ENCODE assay signal across 18 cellular contexts in the genomic region with DNA sequence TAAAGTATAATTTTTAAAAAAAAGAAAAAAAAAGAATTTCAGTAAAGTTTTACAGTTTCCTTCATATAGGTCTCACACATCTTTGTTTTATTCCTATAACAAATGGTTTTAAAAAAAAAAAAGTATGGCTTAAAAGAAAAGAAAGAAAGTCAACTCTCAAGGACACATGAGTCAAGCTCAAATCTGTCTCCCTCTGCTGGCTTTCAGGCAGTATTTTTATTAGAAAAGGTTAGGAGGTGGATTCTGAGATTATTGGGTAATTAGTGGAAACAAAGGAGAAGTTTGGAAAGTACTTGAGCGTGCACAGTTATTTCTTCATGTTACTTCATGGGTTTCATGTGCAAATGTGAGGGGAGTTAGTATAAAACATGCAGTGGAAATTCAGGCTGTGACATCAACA. TPM values are rescaled to one million over a fixed set of nuclear protein-coding genes. Genes with fewer than 3 reads are reported as not detected.
A peak's percentile ranks its signal among the peaks of the same experiment; 100 is the strongest.
DNase-seq lines count a peak whose midpoint lies in the region; ATAC-seq and TF ChIP-seq lines count a peak whose summit lies in the region.
"Had no signal": no experiment of that assay in that cellular context is flagged by ENCODE, and none has a peak within 500 bp of the region (broad histone marks: within the 10 kb centered on the region; RNA-seq: fewer than 3 reads in every experiment).

No MANE protein-coding gene starts in this region.

- H3K4me1 Mint-ChIP-seq in nephron progenitor cell = peaks cover 5% of the 10 kb centered on the region
- H3K4me1 Mint-ChIP-seq: activated CD4-positive, alpha-beta memory T cell treated with anti-CD3 and anti-CD28 coated beads, Interleukin-2, amount 10 ng/mL, durations not matched to agents 7 days and 5 days; activated T-helper 17 cell treated with anti-CD3 and anti-CD28 coated beads, Interleukin-2, amount 50 U/mL, for 72 hours; CD4-positive, CD25-positive, alpha-beta regulatory T cell had no signal

- ATAC-seq in HG02852 (IDR thresholded peaks at IDR 0.05; ENCODE audit: unreplicated experiment) = no peak
- no peak for ATAC-seq in lower lobe of right lung
- ATAC-seq in activated naive CD4-positive, alpha-beta T cell treated with anti-CD3 and anti-CD28 coated beads, Interleukin-2, amount 50 U/mL, for 72 hours = no peak
- ATAC-seq: activated T-helper 17 cell treated with anti-CD3 and anti-CD28 coated beads, Interleukin-2, amount 50 U/mL, for 72 hours; HepG2 had no signal

- H3K4me3 ChIP-seq in GM06990 (replicated peaks; ENCODE audit: low read depth, low read length) (no peak overlapping the region), brain microvascular endothelial cell (ENCODE audit: low read depth, low read length) (no peak overlapping the region), lower lobe of right lung (no peak overlapping the region)
- H3K4me3 ChIP-seq: upper lobe of left lung had no signal

- DNase-seq in GM06990 (ENCODE audit: extremely low read depth, insufficient read length) (no peak), M059J (ENCODE audit: low read depth) (peak; percentile 0), brain microvascular endothelial cell (no peak), nephron progenitor cell (no peak), NCI-H748 (lab: John Stamatoyannopoulos, UW; ENCODE audit: unreplicated experiment) (no peak), lower lobe of right lung (no peak)
- no peak for DNase-seq in activated naive CD4-positive, alpha-beta T cell treated with anti-CD3 and anti-CD28 coated beads, Interleukin-2, amount 50 U/mL, for 72 hours (ENCODE audit: low spot score in 2 of 2)
- DNase-seq: activated CD4-positive, alpha-beta memory T cell treated with anti-CD3 and anti-CD28 coated beads, Interleukin-2, amount 10 ng/mL, durations not matched to agents 7 days and 5 days; anterior cingulate cortex; CD4-positive, CD25-positive, alpha-beta regulatory T cell; EL; NCI-H1694 treated with DMSO at 0.1 percent for 48 hours; NCI-H510A treated with DMSO at 0.1 percent for 48 hours; stimulated activated CD4-positive, alpha-beta T cell treated with anti-CD3 and anti-CD28 coated beads, Interleukin-1b, Interleukin-23, amount 100 ng/mL, for 48 hours; upper lobe of left lung had no signal

- H3K27me3 ChIP-seq in GM06990 (replicated peaks; ENCODE audit: control insufficient read depth, insufficient read depth, low read length) (peaks cover 2% of the 10 kb centered on the region; the same call in 1 of the 2 replicates), brain microvascular endothelial cell (replicated peaks) (no peaks in the 10 kb centered on the region), lower lobe of right lung (ENCODE audit: low read depth) (no peaks in the 10 kb centered on the region)
- H3K27me3 ChIP-seq: upper lobe of left lung had no signal

- H3K9me3 ChIP-seq in lower lobe of right lung = no peaks in the 10 kb centered on the region

- H3K36me3 ChIP-seq in GM06990 (ENCODE audit: control insufficient read depth, insufficient read depth, low read length) (no peaks in the 10 kb centered on the region), brain microvascular endothelial cell (replicated peaks) (no peaks in the 10 kb centered on the region), lower lobe of right lung (no peaks in the 10 kb centered on the region)
- H3K36me3 ChIP-seq: upper lobe of left lung had no signal

- no peaks in the 10 kb centered on the region for H3K4me1 ChIP-seq in lower lobe of right lung
- H3K4me1 ChIP-seq: upper lobe of left lung had no signal

- no peak overlapping the region for H3K4me3 Mint-ChIP-seq in nephron progenitor cell
- H3K4me3 Mint-ChIP-seq: activated CD4-positive, alpha-beta memory T cell treated with anti-CD3 and anti-CD28 coated beads, Interleukin-2, amount 10 ng/mL, durations not matched to agents 7 days and 5 days; activated T-helper 17 cell treated with anti-CD3 and anti-CD28 coated beads, Interleukin-2, amount 50 U/mL, for 72 hours; CD4-positive, CD25-positive, alpha-beta regulatory T cell had no signal

- intact Hi-C loops in lower lobe of right lung (cut with DNase I) = no loop called here

- no peak overlapping the region for H3K27ac Mint-ChIP-seq in nephron progenitor cell
- no peak overlapping the region for H3K27ac Mint-ChIP-seq in activated naive CD4-positive, alpha-beta T cell treated with anti-CD3 and anti-CD28 coated beads, Interleukin-2, amount 50 U/mL, for 72 hours
- H3K27ac Mint-ChIP-seq: activated CD4-positive, alpha-beta memory T cell treated with anti-CD3 and anti-CD28 coated beads, Interleukin-2, amount 10 ng/mL, durations not matched to agents 7 days and 5 days; activated T-helper 17 cell treated with anti-CD3 and anti-CD28 coated beads, Interleukin-2, amount 50 U/mL, for 72 hours; CD4-positive, CD25-positive, alpha-beta regulatory T cell had no signal

- H3K27ac ChIP-seq in brain microvascular endothelial cell = no peak overlapping the region
- H3K27ac ChIP-seq in lower lobe of right lung = no peak overlapping the region
- H3K27ac ChIP-seq: upper lobe of left lung had no signal

- no peaks in the 10 kb centered on the region for H3K36me3 Mint-ChIP-seq in nephron progenitor cell (ENCODE audit: low read depth)
- peaks cover 0 to 8% of the 10 kb centered on the region in 2 donors for H3K36me3 Mint-ChIP-seq in activated naive CD4-positive, alpha-beta T cell treated with anti-CD3 and anti-CD28 coated beads, Interleukin-2, amount 50 U/mL, for 72 hours
- H3K36me3 Mint-ChIP-seq: CD4-positive, CD25-positive, alpha-beta regulatory T cell had no signal

- peaks cover 27% of the 10 kb centered on the region for H3K9me3 Mint-ChIP-seq in nephron progenitor cell
- peaks cover 7 to 13% of the 10 kb centered on the region in 2 donors for H3K9me3 Mint-ChIP-seq in activated naive CD4-positive, alpha-beta T cell treated with anti-CD3 and anti-CD28 coated beads, Interleukin-2, amount 50 U/mL, for 72 hours
- H3K9me3 Mint-ChIP-seq: activated CD4-positive, alpha-beta memory T cell treated with anti-CD3 and anti-CD28 coated beads, Interleukin-2, amount 10 ng/mL, durations not matched to agents 7 days and 5 days; activated T-helper 17 cell treated with anti-CD3 and anti-CD28 coated beads, Interleukin-2, amount 50 U/mL, for 72 hours had no signal

- in situ Hi-C loops in brain microvascular endothelial cell (cut with HindIII; ENCODE audit: low pct_ligation_motif_present, low sequenced_read_pairs) = no loop called here

- H3K27me3 Mint-ChIP-seq in nephron progenitor cell (ENCODE audit: low read depth, poor library complexity) = peaks cover 5% of the 10 kb centered on the region
- H3K27me3 Mint-ChIP-seq: activated CD4-positive, alpha-beta memory T cell treated with anti-CD3 and anti-CD28 coated beads, Interleukin-2, amount 10 ng/mL, durations not matched to agents 7 days and 5 days; activated T-helper 17 cell treated with anti-CD3 and anti-CD28 coated beads, Interleukin-2, amount 50 U/mL, for 72 hours; CD4-positive, CD25-positive, alpha-beta regulatory T cell had no signal

- TF ChIP-seq CTCF in GM06990 (IDR thresholded peaks at IDR 0.05; ENCODE audit: insufficient read depth, low read length, poor library complexity, severe bottlenecking) (peak; percentile 19), brain microvascular endothelial cell (IDR thresholded peaks at IDR 0.05; ENCODE audit: low read depth, low read length, missing control alignments) (peak; percentile 48), nephron progenitor cell (IDR thresholded peaks at IDR 0.05) (peak; percentile 9), lower lobe of right lung (IDR thresholded peaks at IDR 0.05) (no peak)

RNA-seq across cellular contexts. Expression of a gene that starts 36.6 kb away (rescaled TPM):
- total RNA-seq in M059J (2014; rRNA removed; shearing (Covaris generic)) = 0.54 and 8.2 TPM in 2 replicates
- 2.9 TPM for total RNA-seq in lower lobe of right lung
- total RNA-seq in activated naive CD4-positive, alpha-beta T cell treated with anti-CD3 and anti-CD28 coated beads, Interleukin-2, amount 50 U/mL, for 72 hours = not detected
- total RNA-seq: activated CD4-positive, alpha-beta memory T cell treated with anti-CD3 and anti-CD28 coated beads, Interleukin-2, amount 10 ng/mL, durations not matched to agents 7 days and 5 days; activated T-helper 17 cell treated with anti-CD3 and anti-CD28 coated beads, Interleukin-2, amount 50 U/mL, for 72 hours; CD4-positive, CD25-positive, alpha-beta regulatory T cell; HepG2 had no signal
